In the genomic region with DNA sequence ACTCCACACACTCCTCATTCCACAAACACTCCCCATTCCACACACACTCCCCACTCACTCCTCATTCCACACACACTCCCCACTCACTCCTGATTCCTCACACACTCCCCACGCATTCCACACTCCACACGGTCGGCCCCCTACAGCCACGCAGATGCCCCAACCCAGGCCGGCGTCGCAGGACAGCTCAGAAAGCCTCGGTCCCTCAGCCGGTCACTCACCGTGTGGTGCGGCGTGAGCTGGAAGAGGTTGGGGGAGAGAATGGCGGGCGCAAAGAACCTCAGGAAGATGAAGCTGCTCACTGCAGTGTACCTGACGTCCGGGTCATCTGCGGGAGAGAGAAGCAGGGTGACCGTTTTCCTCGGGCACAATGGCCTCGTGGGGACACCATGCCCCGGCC, we compare ENCODE assay signal across 18 cellular contexts. TPM values are rescaled to one million over a fixed set of nuclear protein-coding genes. Genes with fewer than 3 reads are reported as not detected.
DNase-seq lines count a peak whose midpoint lies in the region; ATAC-seq, FAIRE-seq and TF ChIP-seq lines count a peak whose summit lies in the region.
"Had no signal": no experiment of that assay in that cellular context is flagged by ENCODE, and none has a peak within 500 bp of the region (broad histone marks: within the 10 kb centered on the region; RNA-seq: fewer than 3 reads in every experiment).

No MANE protein-coding gene starts in this region.

- peaks cover 0 to 2% of the 10 kb centered on the region in 2 donors for H3K4me1 Mint-ChIP-seq in natural killer cell treated with Interleukin-12 subunit alpha and Interleukin-12 subunit beta and Interleukin-15 and Interleukin-18, amount 100 ng/mL, for 72 hours (ENCODE audit: low read depth in 2 of 2)
- H3K4me1 Mint-ChIP-seq in natural killer cell: peaks cover 4 to 5% of the 10 kb centered on the region in 2 donors
- H3K4me1 Mint-ChIP-seq: B cell, H9 had no signal

- intact Hi-C loops in Right ventricle myocardium superior (cut with DNase I): no loop called here
- intact Hi-C loops in heart right ventricle (cut with DNase I): no loop called here
- intact Hi-C loops in natural killer cell (cut with micrococcal nuclease): no loop called here
- intact Hi-C loops in left ventricle myocardium superior (cut with micrococcal nuclease): no loop called here

- no peak overlapping the region for H3K4me3 ChIP-seq in heart right ventricle
- H3K4me3 ChIP-seq in subcutaneous abdominal adipose tissue (ENCODE audit: low read depth in 1 of 5, low read length in 5 of 5): peak overlapping the region in 2 of 5 donors; percentile 38 to 62
- H3K4me3 ChIP-seq: BLaER1 treated with 17β-estradiol and CSF1 and Interleukin-3, amounts not matched to agents 10 nM and 100 nM had no signal

- no peak for FAIRE-seq in H54 (lab: Jason Lieb, UNC)
- FAIRE-seq: G401.6, GM12892 had no signal

- H3K36me3 Mint-ChIP-seq in natural killer cell treated with Interleukin-12 subunit alpha and Interleukin-12 subunit beta and Interleukin-15 and Interleukin-18, amount 100 ng/mL, for 72 hours: peaks cover 5% of the 10 kb centered on the region
- no peaks in the 10 kb centered on the region for H3K36me3 Mint-ChIP-seq in natural killer cell

- no peak overlapping the region for H3K27ac Mint-ChIP-seq in natural killer cell treated with Interleukin-12 subunit alpha and Interleukin-12 subunit beta and Interleukin-15 and Interleukin-18, amount 100 ng/mL, for 72 hours
- no peak overlapping the region for H3K27ac Mint-ChIP-seq in natural killer cell
- H3K27ac Mint-ChIP-seq: B cell; CD8-positive, alpha-beta T cell; H9 had no signal

- no peak overlapping the region for H3K4me3 Mint-ChIP-seq in natural killer cell treated with Interleukin-12 subunit alpha and Interleukin-12 subunit beta and Interleukin-15 and Interleukin-18, amount 100 ng/mL, for 72 hours
- H3K4me3 Mint-ChIP-seq in natural killer cell: no peak overlapping the region
- H3K4me3 Mint-ChIP-seq: B cell; CD8-positive, alpha-beta T cell; H9 had no signal

- TF ChIP-seq CTCF in heart right ventricle (IDR thresholded peaks at IDR 0.05) (no peak), natural killer cell (IDR thresholded peaks at IDR 0.05) (no peak)

- TF ChIP-seq POLR2A in H54 (IDR thresholded peaks at IDR 0.05; ENCODE audit: low read depth, low read length): no peak

- H3K4me1 ChIP-seq in heart right ventricle: peaks cover 0 to 8% (median 0%) of the 10 kb centered on the region in 9 donors
- H3K4me1 ChIP-seq in subcutaneous abdominal adipose tissue (ENCODE audit: control insufficient read depth in 5 of 5, insufficient read depth in 5 of 5, low read length in 5 of 5): peaks cover 0 to 51% (median 35%) of the 10 kb centered on the region in 5 donors

- H3K27ac ChIP-seq in heart right ventricle (no peak overlapping the region), subcutaneous abdominal adipose tissue (ENCODE audit: low read depth, low read length) (peak overlapping the region; percentile 86)
- H3K27ac ChIP-seq: BLaER1 treated with 17β-estradiol and CSF1 and Interleukin-3, amounts not matched to agents 10 nM and 100 nM had no signal

- H3K9me3 ChIP-seq in heart right ventricle (no peaks in the 10 kb centered on the region), subcutaneous abdominal adipose tissue (ENCODE audit: control insufficient read depth in 5 of 5, low read length in 5 of 5) (no peaks in the 10 kb centered on the region)
- H3K9me3 ChIP-seq: BLaER1 treated with 17β-estradiol and CSF1 and Interleukin-3, amounts not matched to agents 10 nM and 100 nM had no signal

- H3K27me3 Mint-ChIP-seq in natural killer cell treated with Interleukin-12 subunit alpha and Interleukin-12 subunit beta and Interleukin-15 and Interleukin-18, amount 100 ng/mL, for 72 hours: no peaks in the 10 kb centered on the region
- H3K27me3 Mint-ChIP-seq in natural killer cell (ENCODE audit: low read depth in 2 of 2): no peaks in the 10 kb centered on the region
- H3K27me3 Mint-ChIP-seq: B cell had no signal

- DNase-seq in Right ventricle myocardium superior (peak; percentile 20), heart right ventricle (no peak), natural killer cell (no peak), left ventricle myocardium superior (peak; percentile 8), DMS79 (lab: John Stamatoyannopoulos, UW) (no peak), H54 (ENCODE audit: insufficient read length, low spot score) (no peak)
- DNase-seq in natural killer cell treated with Interleukin-12 subunit alpha and Interleukin-12 subunit beta and Interleukin-15 and Interleukin-18, amount 100 ng/mL, for 72 hours (ENCODE audit: low spot score): peak; percentile 54
- DNase-seq: 8988T; CD8-positive, alpha-beta T cell; DMS 273 treated with DMSO at 0.1 percent for 48 hours; DMS53; GOT3; H9 had no signal

- no peaks in the 10 kb centered on the region for H3K9me3 Mint-ChIP-seq in natural killer cell treated with Interleukin-12 subunit alpha and Interleukin-12 subunit beta and Interleukin-15 and Interleukin-18, amount 100 ng/mL, for 72 hours
- H3K9me3 Mint-ChIP-seq in natural killer cell: no peaks in the 10 kb centered on the region
- H3K9me3 Mint-ChIP-seq: CD8-positive, alpha-beta T cell; H9 had no signal

- peak overlapping the region in 1 of 5 donors; percentile 58 for H3K9ac ChIP-seq in subcutaneous abdominal adipose tissue (ENCODE audit: low read length in 5 of 5)
- H3K9ac ChIP-seq: BLaER1 treated with 17β-estradiol and CSF1 and Interleukin-3, amounts not matched to agents 10 nM and 100 nM had no signal

- H3K36me3 ChIP-seq in heart right ventricle: peaks cover 0 to 79% (median 22%) of the 10 kb centered on the region in 9 donors
- peaks cover 6 to 85% (median 66%) of the 10 kb centered on the region in 5 donors for H3K36me3 ChIP-seq in subcutaneous abdominal adipose tissue (ENCODE audit: control insufficient read depth in 5 of 5, insufficient read depth in 5 of 5, low read length in 5 of 5)

- ATAC-seq in Right ventricle myocardium superior (ENCODE audit: poor library complexity) (no peak), heart right ventricle (no peak), natural killer cell (no peak), left ventricle myocardium superior (no peak)
- no peak for ATAC-seq in natural killer cell treated with Interleukin-12 subunit alpha and Interleukin-12 subunit beta and Interleukin-15 and Interleukin-18, amount 100 ng/mL, for 72 hours
- ATAC-seq: CD8-positive, alpha-beta T cell had no signal

- H3K27me3 ChIP-seq in heart right ventricle: no peaks in the 10 kb centered on the region
- H3K27me3 ChIP-seq in subcutaneous abdominal adipose tissue (ENCODE audit: control insufficient read depth in 5 of 5, insufficient read depth in 4 of 5, low read length in 5 of 5): no peaks in the 10 kb centered on the region
- H3K27me3 ChIP-seq: BLaER1 treated with 17β-estradiol and CSF1 and Interleukin-3, amounts not matched to agents 10 nM and 100 nM had no signal

- 94 to 97% methylated on average over 21 of the region's 21 CpGs for WGBS in heart right ventricle, 2 donors

RNA-seq across cellular contexts. Expression of a gene that starts 39.0 kb away (rescaled TPM):
- total RNA-seq in Right ventricle myocardium superior (0.32 TPM), heart right ventricle (under 1 TPM; 0.15 to 0.80 (median 0.23) TPM), natural killer cell (10 to 100 TPM; 21.1 to 23.9 (median 23.5) TPM), left ventricle myocardium superior (0.37 TPM)
- under 1 TPM; 0.09 to 0.37 TPM for polyA plus RNA-seq in heart right ventricle
- 1 to 10 TPM in 1 of 2 donors, under 1 TPM in 1; 0.64 to 1.4 TPM for total RNA-seq in natural killer cell treated with Interleukin-12 subunit alpha and Interleukin-12 subunit beta and Interleukin-15 and Interleukin-18, amount 100 ng/mL, for 72 hours

Comparison
In these comparisons a context has a peak if more than half of its experiments do, and no peak if none do; other contexts are left out.
1. DNase-seq: peak in Right ventricle myocardium superior (single experiment), natural killer cell treated with Interleukin-12 subunit alpha and Interleukin-12 subunit beta and Interleukin-15 and Interleukin-18, amount 100 ng/mL, for 72 hours (single experiment) and left ventricle myocardium superior (single experiment); none in heart right ventricle (0 of 2), natural killer cell (single experiment), DMS79 (single experiment) and H54 (single experiment).
2. RNA of a gene that starts 39.0 kb away (total RNA-seq): 21.1 to 23.9 TPM in natural killer cell; 0.64 to 1.4 TPM in natural killer cell treated with Interleukin-12 subunit alpha and Interleukin-12 subunit beta and Interleukin-15 and Interleukin-18, amount 100 ng/mL, for 72 hours, 0.37 TPM in left ventricle myocardium superior (single experiment), 0.32 TPM in Right ventricle myocardium superior (single experiment) and 0.15 to 0.80 TPM in heart right ventricle; every median in the first group is over 4 times any median in the second.